Comparison of ENCODE assay signal across 20 cellular contexts in genomic region chr13:103523853-103524252, GRCh38.
DNase-seq lines count a peak whose midpoint lies in the region; ATAC-seq and TF ChIP-seq lines count a peak whose summit lies in the region.
"Had no signal": no experiment of that assay in that cellular context is flagged by ENCODE, and none has a peak within 500 bp of the region (broad histone marks: within the 10 kb centered on the region; RNA-seq: fewer than 3 reads in every experiment).

No MANE protein-coding gene starts in this region.

- H3K27me3 ChIP-seq in right lobe of liver (no peaks in the 10 kb centered on the region), hepatocyte (no peaks in the 10 kb centered on the region)
- H3K27me3 ChIP-seq: BLaER1 had no signal

- H3K79me2 ChIP-seq in hepatocyte = no peaks in the 10 kb centered on the region

- H3K36me3 Mint-ChIP-seq in activated T-cell treated with anti-CD3 and anti-CD28 coated beads, Interleukin-2, amount 50 U/mL, for 24 hours (ENCODE audit: low read depth) = no peaks in the 10 kb centered on the region
- H3K36me3 Mint-ChIP-seq: CD4-positive, CD25-positive, alpha-beta regulatory T cell; CD8-positive, alpha-beta T cell had no signal

- no peaks in the 10 kb centered on the region for H4K20me1 ChIP-seq in hepatocyte (ENCODE audit: insufficient read depth, poor library complexity, severe bottlenecking)
- H4K20me1 ChIP-seq: BLaER1 had no signal

- 17% methylated on average over 7 of the region's 7 CpGs for WGBS in right lobe of liver (ENCODE audit: insufficient coverage, low coverage, low lambda C conversion rate, missing lambda C conversion rate)
- WGBS in hepatocyte (ENCODE audit: low lambda C conversion rate, missing lambda C conversion rate) = 90% methylated on average over 7 of the region's 7 CpGs

- H3K4me3 Mint-ChIP-seq in activated T-cell treated with anti-CD3 and anti-CD28 coated beads, Interleukin-2, amount 50 U/mL, for 24 hours = no peak overlapping the region
- H3K4me3 Mint-ChIP-seq: B cell; CD4-positive, CD25-positive, alpha-beta regulatory T cell; CD8-positive, alpha-beta T cell; HFFc6 had no signal

- ATAC-seq in left lobe of liver (peak; percentile 89), right lobe of liver (peak; percentile 85 to 96 (median 91))
- ATAC-seq: CD8-positive, alpha-beta T cell had no signal

- no peaks in the 10 kb centered on the region for H3K27me3 Mint-ChIP-seq in activated T-cell treated with anti-CD3 and anti-CD28 coated beads, Interleukin-2, amount 50 U/mL, for 24 hours
- H3K27me3 Mint-ChIP-seq: B cell; CD4-positive, CD25-positive, alpha-beta regulatory T cell had no signal

- no peak for TF ChIP-seq POLR2A in right lobe of liver (IDR thresholded peaks at IDR 0.05)

- no peak overlapping the region for H3K27ac Mint-ChIP-seq in activated T-cell treated with anti-CD3 and anti-CD28 coated beads, Interleukin-2, amount 50 U/mL, for 24 hours
- H3K27ac Mint-ChIP-seq: B cell; CD4-positive, CD25-positive, alpha-beta regulatory T cell; CD8-positive, alpha-beta T cell; HFFc6 had no signal

- H3K4me1 ChIP-seq in right lobe of liver (peaks cover 0 to 33% (median 6%) of the 10 kb centered on the region in 4 donors), hepatocyte (ENCODE audit: insufficient read depth) (no peaks in the 10 kb centered on the region)
- H3K4me1 ChIP-seq: BLaER1, Caco-2, HAP-1 had no signal

- H3K9me2 ChIP-seq in hepatocyte (replicated peaks; ENCODE audit: insufficient read depth) = no peaks in the 10 kb centered on the region

- H3K4me3 ChIP-seq in right lobe of liver (peak overlapping the region in 1 of 3 donors; percentile 13), hepatocyte (no peak overlapping the region)
- H3K4me3 ChIP-seq: BLaER1, GM23248, HAP-1 had no signal

- H3K27ac ChIP-seq in right lobe of liver (peak overlapping the region in 1 of 3 donors; percentile 62), hepatocyte (no peak overlapping the region)
- H3K27ac ChIP-seq: 22Rv1, BLaER1, C4-2B, GM23248 had no signal

- DNase-seq in NCI-H2227 (lab: John Stamatoyannopoulos, UW; ENCODE audit: unreplicated experiment) = peak; percentile 5
- DNase-seq in NCI-H2227 treated with DMSO at 0.1 percent for 48 hours (lab: John Stamatoyannopoulos, UW) = no peak
- peak; percentile 48 for DNase-seq in left lobe of liver (ENCODE audit: low spot score)
- DNase-seq in right lobe of liver = peak in 1 of 3 donors; percentile 55
- DNase-seq in retina = peak; percentile 35
- no peak for DNase-seq in hepatocyte (ENCODE audit: low spot score)
- DNase-seq in activated T-cell treated with anti-CD3 and anti-CD28 coated beads, Interleukin-2, amount 50 U/mL, for 24 hours = no peak
- no peak for DNase-seq in NCI-H2029 treated with DMSO at 0.1 percent for 48 hours (lab: John Stamatoyannopoulos, UW)
- DNase-seq: Caco-2; CD4-positive, CD25-positive, alpha-beta regulatory T cell; CD8-positive, alpha-beta T cell; DMS153; DND-41; GM23248; HFFc6 had no signal

- H3K9me3 Mint-ChIP-seq in activated T-cell treated with anti-CD3 and anti-CD28 coated beads, Interleukin-2, amount 50 U/mL, for 24 hours = no peaks in the 10 kb centered on the region

- intact Hi-C loops in right lobe of liver (cut with DNase I) = no loop called here

- H3K4me2 ChIP-seq in hepatocyte = no peak overlapping the region
- H3K4me2 ChIP-seq: BLaER1 had no signal

- H3K9me3 ChIP-seq in right lobe of liver (no peaks in the 10 kb centered on the region), hepatocyte (ENCODE audit: low read depth) (no peaks in the 10 kb centered on the region)
- H3K9me3 ChIP-seq: BLaER1, Caco-2, HAP-1 had no signal

- TF ChIP-seq CTCF in right lobe of liver (IDR thresholded peaks at IDR 0.05) (no peak), hepatocyte (IDR thresholded peaks at IDR 0.05; ENCODE audit: poor library complexity) (no peak)

- H3K4me1 Mint-ChIP-seq in activated T-cell treated with anti-CD3 and anti-CD28 coated beads, Interleukin-2, amount 50 U/mL, for 24 hours (ENCODE audit: low read depth) = no peaks in the 10 kb centered on the region
- H3K4me1 Mint-ChIP-seq: B cell; CD4-positive, CD25-positive, alpha-beta regulatory T cell had no signal

- no peak overlapping the region for H2AFZ ChIP-seq in hepatocyte
- H2AFZ ChIP-seq: GM23248 had no signal

- H3K36me3 ChIP-seq in right lobe of liver (no peaks in the 10 kb centered on the region), hepatocyte (replicated peaks; ENCODE audit: insufficient read depth, low read depth) (no peaks in the 10 kb centered on the region)
- H3K36me3 ChIP-seq: BLaER1, HAP-1 had no signal

Comparison
In these comparisons a context has a peak if more than half of its experiments do, and no peak if none do; other contexts are left out.
1. DNase-seq: peak in NCI-H2227 (single experiment), left lobe of liver (single experiment) and retina (single experiment); none in NCI-H2227 treated with DMSO at 0.1 percent for 48 hours (single experiment), hepatocyte (single experiment), activated T-cell treated with anti-CD3 and anti-CD28 coated beads, Interleukin-2, amount 50 U/mL, for 24 hours (single experiment) and NCI-H2029 treated with DMSO at 0.1 percent for 48 hours (single experiment).